Comparison of ENCODE assay signal across 10 cellular contexts in genomic region chr16:25052161-25052511, GRCh38. TPM values are rescaled to one million over a fixed set of nuclear protein-coding genes. Genes with fewer than 3 reads are reported as not detected.
DNase-seq lines count a peak whose midpoint lies in the region; ATAC-seq and TF ChIP-seq lines count a peak whose summit lies in the region.
"Had no signal": no experiment of that assay in that cellular context is flagged by ENCODE, and none has a peak within 500 bp of the region (broad histone marks: within the 10 kb centered on the region; RNA-seq: fewer than 3 reads in every experiment).

No MANE protein-coding gene starts in this region.

- H3K4me1 ChIP-seq in Caco-2: peaks cover 33% of the 10 kb centered on the region
- peaks cover 40% of the 10 kb centered on the region for H3K4me1 ChIP-seq in Panc1 (ENCODE audit: control insufficient read depth, insufficient read depth, low read length)
- no peaks in the 10 kb centered on the region for H3K4me1 ChIP-seq in esophagus (ENCODE audit: control insufficient read depth in 2 of 2, insufficient read depth in 2 of 2, low read length in 1 of 2)

- BruUV-seq in Caco-2 (replicated peaks; lab: Mats Ljungman, UMichigan) (no TSS peak), Panc1 (replicated peaks; lab: Mats Ljungman, UMichigan) (no TSS peak)

- H3K27ac ChIP-seq in Panc1 (ENCODE audit: low read length) (peak overlapping the region; percentile 97), esophagus (ENCODE audit: low read depth in 2 of 2, low read length in 1 of 2) (peak overlapping the region; percentile 40 to 49)
- H3K27ac ChIP-seq: neural progenitor cell had no signal

- H3K36me3 Mint-ChIP-seq in Caco-2 (ENCODE audit: insufficient read depth, unreplicated experiment): peaks cover 5% of the 10 kb centered on the region
- H3K36me3 Mint-ChIP-seq: neural progenitor cell had no signal

- ATAC-seq in Panc1: no peak

- no peak for DNase-seq in Caco-2
- no peak for DNase-seq in Panc1 (ENCODE audit: low read depth, low spot score)
- DNase-seq in retina: peak; percentile 41
- DNase-seq in GM13976 (ENCODE audit: low spot score): no peak
- no peak for DNase-seq in foreskin fibroblast
- no peak for DNase-seq in GM20000 (ENCODE audit: low spot score)
- DNase-seq in NCI-H187 (lab: John Stamatoyannopoulos, UW): no peak
- DNase-seq: DND-41 had no signal

- H3K27ac Mint-ChIP-seq in Caco-2 (ENCODE audit: unreplicated experiment): peak overlapping the region; percentile 43

- CTCF ChIA-PET in Caco-2 (lab: Charles Lee) (no interaction called here), Panc1 (lab: Charles Lee) (no interaction called here)

- H3K4me3 Mint-ChIP-seq in Caco-2 (ENCODE audit: unreplicated experiment): peak overlapping the region; percentile 52
- H3K4me3 Mint-ChIP-seq: neural progenitor cell had no signal

- H3K36me3 ChIP-seq in Caco-2 (ENCODE audit: control insufficient read depth, insufficient read depth, low read length) (no peaks in the 10 kb centered on the region), Panc1 (ENCODE audit: control insufficient read depth, insufficient read depth, low read length) (no peaks in the 10 kb centered on the region), esophagus (ENCODE audit: control insufficient read depth in 2 of 2, insufficient read depth in 2 of 2, low read length in 1 of 2) (no peaks in the 10 kb centered on the region)
- H3K36me3 ChIP-seq: neural progenitor cell had no signal

- intact Hi-C loops in Caco-2 (cut with micrococcal nuclease; ENCODE audit: unreplicated experiment) (no loop called here), Panc1 (cut with micrococcal nuclease; ENCODE audit: unreplicated experiment) (loop anchor here (5.0 kb wide), 1 partner anchor 175 kb away; no protein-coding TSS in a partner anchor)

- H3K4me3 ChIP-seq in Caco-2 (ENCODE audit: low read depth, low read length) (no peak overlapping the region), Panc1 (ENCODE audit: low read depth in 2 of 2, low read length in 2 of 2) (peak overlapping the region in 1 of 2 experiments; percentile 23; a peak in 2 of 4 replicates), esophagus (ENCODE audit: low read depth in 1 of 2, low read length in 2 of 2) (peak overlapping the region in 1 of 2 donors; percentile 11), foreskin fibroblast (ENCODE audit: low read depth in 1 of 2, low read length in 2 of 2) (no peak overlapping the region)
- H3K4me3 ChIP-seq: neural progenitor cell had no signal

- no peaks in the 10 kb centered on the region for H3K27me3 ChIP-seq in Caco-2 (replicated peaks; ENCODE audit: control insufficient read depth, insufficient read depth, low read length)
- H3K27me3 ChIP-seq in Panc1 (ENCODE audit: control insufficient read depth, insufficient read depth, low read length): no peaks in the 10 kb centered on the region
- H3K27me3 ChIP-seq in esophagus (ENCODE audit: control insufficient read depth in 1 of 2, insufficient read depth in 2 of 2, low read length in 2 of 2): no peaks in the 10 kb centered on the region
- H3K27me3 ChIP-seq: neural progenitor cell had no signal

- whole genome bisulfite sequencing in esophagus, 2 donors: 20 to 33% methylated on average over 6 of the region's 6 CpGs

- H3K9me3 ChIP-seq in Caco-2: no peaks in the 10 kb centered on the region
- H3K9me3 ChIP-seq in Panc1 (ENCODE audit: control insufficient read depth, insufficient read depth, low read depth, low read length): no peaks in the 10 kb centered on the region
- H3K9me3 ChIP-seq in esophagus (ENCODE audit: control insufficient read depth in 2 of 2, insufficient read depth in 1 of 2, low read depth in 1 of 2, low read length in 1 of 2): no peaks in the 10 kb centered on the region

- in situ Hi-C loops in Panc1 (cut with HindIII; ENCODE audit: low pct_unique_long_range_greater_than_20kb, low sequenced_read_pairs) (no loop called here), GM13976 (cut with MboI; ENCODE audit: low sequenced_read_pairs, unreplicated experiment) (no loop called here)

- POLR2A ChIA-PET in Caco-2 (lab: Charles Lee): no interaction called here
- POLR2A ChIA-PET in Panc1 (lab: Charles Lee): no interaction called here

- no peaks in the 10 kb centered on the region for H3K9me3 Mint-ChIP-seq in Caco-2 (ENCODE audit: unreplicated experiment)
- H3K9me3 Mint-ChIP-seq: neural progenitor cell had no signal

- H3K27me3 Mint-ChIP-seq in Caco-2 (ENCODE audit: insufficient read depth, unreplicated experiment): no peaks in the 10 kb centered on the region

- peaks cover 20% of the 10 kb centered on the region for H3K4me1 Mint-ChIP-seq in Caco-2 (ENCODE audit: low read depth, unreplicated experiment)

- no peak for TF ChIP-seq CTCF in Caco-2 (IDR thresholded peaks at IDR 0.05; ENCODE audit: insufficient read depth in 1 of 2, low read depth in 1 of 2, low read length in 1 of 2, severe bottlenecking in 1 of 2, unreplicated experiment in 1 of 2)
- no peak for TF ChIP-seq CTCF in Panc1 (IDR thresholded peaks at IDR 0.05)
- TF ChIP-seq CTCF in GM13976 (IDR thresholded peaks at IDR 0.05; ENCODE audit: borderline replicate concordance, control extremely low read depth, extremely low read depth, insufficient read depth, missing control alignments): no peak
- TF ChIP-seq CTCF in foreskin fibroblast (IDR thresholded peaks at IDR 0.05; ENCODE audit: low read depth, low read length): no peak
- TF ChIP-seq CTCF in GM20000 (IDR thresholded peaks at IDR 0.05; ENCODE audit: extremely low read depth, missing control alignments): no peak

RNA-seq across cellular contexts. Expression of gene ARHGAP17, which starts 37.0 kb away (rescaled TPM):
- total RNA-seq in Caco-2 (2022) (134 and 142 TPM in 2 replicates), Panc1 (2021; ENCODE audit: unreplicated experiment) (113 TPM)
- polyA plus RNA-seq in Panc1 (2012; ENCODE audit: insufficient read length): 75.4 TPM
- 10 to 100 TPM; 21.7 to 25.0 TPM for polyA plus RNA-seq in esophagus

RNA-seq across cellular contexts. Expression of gene LCMT1, which starts 59.4 kb away (rescaled TPM):
- total RNA-seq in Caco-2 (2022) (50.8 and 53.9 TPM in 2 replicates), Panc1 (2021; ENCODE audit: unreplicated experiment) (44.2 TPM)
- polyA plus RNA-seq in Panc1 (2012; ENCODE audit: insufficient read length): 60.8 TPM
- polyA plus RNA-seq in esophagus: 10 to 100 TPM; 16.3 to 23.2 TPM
